ENCODE assay signal across 2 cellular contexts in the genomic region with DNA sequence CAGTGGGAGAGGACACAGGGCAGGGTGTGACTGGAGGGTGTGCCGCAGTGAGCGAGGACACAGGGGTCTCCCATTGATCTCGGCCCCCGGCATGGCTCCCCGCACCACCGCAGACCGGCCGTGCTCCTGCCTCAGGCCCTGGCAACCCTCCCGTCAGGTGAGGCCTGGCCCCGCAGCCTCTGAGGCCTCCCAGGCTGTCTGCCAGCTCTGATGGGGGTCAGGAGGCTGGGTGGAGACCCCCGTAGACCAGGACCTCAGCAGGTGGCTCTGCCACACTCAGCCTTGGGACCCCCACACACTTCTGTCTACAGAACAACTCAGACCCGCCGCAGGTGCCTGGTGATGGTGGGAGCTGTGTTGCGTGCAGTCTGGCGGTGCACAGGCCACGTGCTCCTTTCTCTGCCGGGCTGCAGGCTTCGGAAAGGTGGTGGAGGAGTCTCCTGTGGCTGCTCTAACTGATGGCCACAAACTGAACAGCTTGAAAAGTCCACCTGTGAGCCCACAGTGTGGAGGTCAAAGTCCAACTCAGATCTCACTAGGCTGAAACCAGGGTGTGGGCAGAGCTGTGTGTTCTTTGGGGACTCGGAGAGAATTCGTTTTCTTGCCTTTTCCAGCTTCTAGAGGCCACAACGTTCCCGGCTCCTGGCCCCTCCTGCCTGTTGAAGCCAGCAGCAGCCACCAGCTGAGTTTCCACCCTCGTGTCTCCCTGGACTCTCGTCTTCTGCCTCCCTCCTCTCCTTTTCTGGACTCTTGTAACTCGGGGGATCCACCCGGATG.
TF ChIP-seq lines count a peak whose summit lies in the region.

No MANE protein-coding gene starts in this region.

TF ChIP-seq in WTC11, 78 proteins besides CTCF, POLR2A, EP300 and RAD21 (continued from another document):
- TF ChIP-seq, protein P1, sequence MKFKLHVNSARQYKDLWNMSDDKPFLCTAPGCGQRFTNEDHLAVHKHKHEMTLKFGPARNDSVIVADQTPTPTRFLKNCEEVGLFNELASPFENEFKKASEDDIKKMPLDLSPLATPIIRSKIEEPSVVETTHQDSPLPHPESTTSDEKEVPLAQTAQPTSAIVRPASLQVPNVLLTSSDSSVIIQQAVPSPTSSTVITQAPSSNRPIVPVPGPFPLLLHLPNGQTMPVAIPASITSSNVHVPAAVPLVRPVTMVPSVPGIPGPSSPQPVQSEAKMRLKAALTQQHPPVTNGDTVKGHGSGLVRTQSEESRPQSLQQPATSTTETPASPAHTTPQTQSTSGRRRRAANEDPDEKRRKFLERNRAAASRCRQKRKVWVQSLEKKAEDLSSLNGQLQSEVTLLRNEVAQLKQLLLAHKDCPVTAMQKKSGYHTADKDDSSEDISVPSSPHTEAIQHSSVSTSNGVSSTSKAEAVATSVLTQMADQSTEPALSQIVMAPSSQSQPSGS (CRISPR knock-in tag; IDR thresholded peaks at IDR 0.05; ENCODE audit: borderline replicate concordance, low read depth): no peak
- TF ChIP-seq, protein P2, sequence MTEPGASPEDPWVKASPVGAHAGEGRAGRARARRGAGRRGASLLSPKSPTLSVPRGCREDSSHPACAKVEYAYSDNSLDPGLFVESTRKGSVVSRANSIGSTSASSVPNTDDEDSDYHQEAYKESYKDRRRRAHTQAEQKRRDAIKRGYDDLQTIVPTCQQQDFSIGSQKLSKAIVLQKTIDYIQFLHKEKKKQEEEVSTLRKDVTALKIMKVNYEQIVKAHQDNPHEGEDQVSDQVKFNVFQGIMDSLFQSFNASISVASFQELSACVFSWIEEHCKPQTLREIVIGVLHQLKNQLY (CRISPR knock-in tag; IDR thresholded peaks at IDR 0.05): no peak
- TF ChIP-seq, protein P3, sequence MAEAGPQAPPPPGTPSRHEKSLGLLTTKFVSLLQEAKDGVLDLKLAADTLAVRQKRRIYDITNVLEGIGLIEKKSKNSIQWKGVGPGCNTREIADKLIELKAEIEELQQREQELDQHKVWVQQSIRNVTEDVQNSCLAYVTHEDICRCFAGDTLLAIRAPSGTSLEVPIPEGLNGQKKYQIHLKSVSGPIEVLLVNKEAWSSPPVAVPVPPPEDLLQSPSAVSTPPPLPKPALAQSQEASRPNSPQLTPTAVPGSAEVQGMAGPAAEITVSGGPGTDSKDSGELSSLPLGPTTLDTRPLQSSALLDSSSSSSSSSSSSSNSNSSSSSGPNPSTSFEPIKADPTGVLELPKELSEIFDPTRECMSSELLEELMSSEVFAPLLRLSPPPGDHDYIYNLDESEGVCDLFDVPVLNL (CRISPR knock-in tag; IDR thresholded peaks at IDR 0.05; ENCODE audit: borderline replicate concordance, low read depth): no peak
- TF ChIP-seq SOX15 (CRISPR knock-in tag; IDR thresholded peaks at IDR 0.05) (no peak), ZNF396 (CRISPR knock-in tag; IDR thresholded peaks at IDR 0.05; ENCODE audit: borderline replicate concordance) (no peak), SP1 (CRISPR knock-in tag; conservative IDR thresholded peaks at IDR 0.05) (no peak)
- TF ChIP-seq, protein P4, sequence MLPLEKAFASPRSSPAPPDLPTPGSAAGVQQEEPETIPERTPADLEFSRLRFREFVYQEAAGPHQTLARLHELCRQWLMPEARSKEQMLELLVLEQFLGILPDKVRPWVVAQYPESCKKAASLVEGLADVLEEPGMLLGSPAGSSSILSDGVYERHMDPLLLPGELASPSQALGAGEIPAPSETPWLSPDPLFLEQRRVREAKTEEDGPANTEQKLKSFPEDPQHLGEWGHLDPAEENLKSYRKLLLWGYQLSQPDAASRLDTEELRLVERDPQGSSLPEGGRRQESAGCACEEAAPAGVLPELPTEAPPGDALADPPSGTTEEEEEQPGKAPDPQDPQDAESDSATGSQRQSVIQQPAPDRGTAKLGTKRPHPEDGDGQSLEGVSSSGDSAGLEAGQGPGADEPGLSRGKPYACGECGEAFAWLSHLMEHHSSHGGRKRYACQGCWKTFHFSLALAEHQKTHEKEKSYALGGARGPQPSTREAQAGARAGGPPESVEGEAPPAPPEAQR (CRISPR knock-in tag; IDR thresholded peaks at IDR 0.05): no peak

TF ChIP-seq in HepG2, 621 proteins besides CTCF, POLR2A, EP300 and RAD21 (continued from another document and continues in another):
- TF ChIP-seq, protein P5, sequence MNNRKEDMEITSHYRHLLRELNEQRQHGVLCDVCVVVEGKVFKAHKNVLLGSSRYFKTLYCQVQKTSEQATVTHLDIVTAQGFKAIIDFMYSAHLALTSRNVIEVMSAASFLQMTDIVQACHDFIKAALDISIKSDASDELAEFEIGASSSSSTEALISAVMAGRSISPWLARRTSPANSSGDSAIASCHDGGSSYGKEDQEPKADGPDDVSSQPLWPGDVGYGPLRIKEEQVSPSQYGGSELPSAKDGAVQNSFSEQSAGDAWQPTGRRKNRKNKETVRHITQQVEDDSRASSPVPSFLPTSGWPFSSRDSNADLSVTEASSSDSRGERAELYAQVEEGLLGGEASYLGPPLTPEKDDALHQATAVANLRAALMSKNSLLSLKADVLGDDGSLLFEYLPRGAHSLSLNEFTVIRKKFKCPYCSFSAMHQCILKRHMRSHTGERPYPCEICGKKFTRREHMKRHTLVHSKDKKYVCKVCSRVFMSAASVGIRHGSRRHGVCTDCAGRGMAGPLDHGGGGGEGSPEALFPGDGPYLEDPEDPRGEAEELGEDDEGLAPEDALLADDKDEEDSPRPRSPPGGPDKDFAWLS (CRISPR knock-in tag; IDR thresholded peaks at IDR 0.05; ENCODE audit: borderline replicate concordance): no peak
- TF ChIP-seq ZNF263 (CRISPR knock-in tag; IDR thresholded peaks at IDR 0.05): peak; percentile 70
- TF ChIP-seq NFIB (CRISPR knock-in tag; IDR thresholded peaks at IDR 0.05; ENCODE audit: borderline replicate concordance): 0 out of 2 replicates have a peak, but pooled peaks have one; percentile 64
- peak; percentile 85 for TF ChIP-seq HNF4A (CRISPR knock-in tag; IDR thresholded peaks at IDR 0.05)
- TF ChIP-seq MTF2 (CRISPR knock-in tag; IDR thresholded peaks at IDR 0.05; ENCODE audit: borderline replicate concordance): 0 out of 2 replicates have a peak, but pooled peaks have one; percentile 34
- 0 out of 2 replicates have a peak, but pooled peaks have one; percentile 25 for TF ChIP-seq ZNF644 (CRISPR knock-in tag; IDR thresholded peaks at IDR 0.05; ENCODE audit: low read depth)
- 0 out of 2 replicates have a peak, but pooled peaks have one; percentile 23 for TF ChIP-seq ZNF777 (CRISPR knock-in tag; IDR thresholded peaks at IDR 0.05)
- peak; percentile 12; the same call in 1 of the 2 replicates for TF ChIP-seq STAG1 (CRISPR knock-in tag; IDR thresholded peaks at IDR 0.05)
- no peak for TF ChIP-seq NONO (IDR thresholded peaks at IDR 0.05)
- TF ChIP-seq NONO (CRISPR knock-in tag; conservative IDR thresholded peaks at IDR 0.05): peak; percentile 43
- TF ChIP-seq SAFB2 (CRISPR knock-in tag; IDR thresholded peaks at IDR 0.05; ENCODE audit: borderline replicate concordance, low read depth): no peak
- peak; percentile 43; the same call in 1 of the 2 replicates for TF ChIP-seq FOXC1 (CRISPR knock-in tag; IDR thresholded peaks at IDR 0.05; ENCODE audit: borderline replicate concordance)
- 0 out of 2 replicates have a peak, but pooled peaks have one; percentile 49 for TF ChIP-seq ZNF296 (CRISPR knock-in tag; conservative IDR thresholded peaks at IDR 0.05)
- TF ChIP-seq NR2F6 (IDR thresholded peaks at IDR 0.05): no peak
- 0 out of 2 replicates have a peak, but pooled peaks have one; percentile 11 for TF ChIP-seq NR2F6 (CRISPR knock-in tag; IDR thresholded peaks at IDR 0.05)
- peak; percentile 62; the same call in 1 of the 2 replicates for TF ChIP-seq MYC (CRISPR knock-in tag; IDR thresholded peaks at IDR 0.05; ENCODE audit: borderline replicate concordance)
- TF ChIP-seq, protein P6, sequence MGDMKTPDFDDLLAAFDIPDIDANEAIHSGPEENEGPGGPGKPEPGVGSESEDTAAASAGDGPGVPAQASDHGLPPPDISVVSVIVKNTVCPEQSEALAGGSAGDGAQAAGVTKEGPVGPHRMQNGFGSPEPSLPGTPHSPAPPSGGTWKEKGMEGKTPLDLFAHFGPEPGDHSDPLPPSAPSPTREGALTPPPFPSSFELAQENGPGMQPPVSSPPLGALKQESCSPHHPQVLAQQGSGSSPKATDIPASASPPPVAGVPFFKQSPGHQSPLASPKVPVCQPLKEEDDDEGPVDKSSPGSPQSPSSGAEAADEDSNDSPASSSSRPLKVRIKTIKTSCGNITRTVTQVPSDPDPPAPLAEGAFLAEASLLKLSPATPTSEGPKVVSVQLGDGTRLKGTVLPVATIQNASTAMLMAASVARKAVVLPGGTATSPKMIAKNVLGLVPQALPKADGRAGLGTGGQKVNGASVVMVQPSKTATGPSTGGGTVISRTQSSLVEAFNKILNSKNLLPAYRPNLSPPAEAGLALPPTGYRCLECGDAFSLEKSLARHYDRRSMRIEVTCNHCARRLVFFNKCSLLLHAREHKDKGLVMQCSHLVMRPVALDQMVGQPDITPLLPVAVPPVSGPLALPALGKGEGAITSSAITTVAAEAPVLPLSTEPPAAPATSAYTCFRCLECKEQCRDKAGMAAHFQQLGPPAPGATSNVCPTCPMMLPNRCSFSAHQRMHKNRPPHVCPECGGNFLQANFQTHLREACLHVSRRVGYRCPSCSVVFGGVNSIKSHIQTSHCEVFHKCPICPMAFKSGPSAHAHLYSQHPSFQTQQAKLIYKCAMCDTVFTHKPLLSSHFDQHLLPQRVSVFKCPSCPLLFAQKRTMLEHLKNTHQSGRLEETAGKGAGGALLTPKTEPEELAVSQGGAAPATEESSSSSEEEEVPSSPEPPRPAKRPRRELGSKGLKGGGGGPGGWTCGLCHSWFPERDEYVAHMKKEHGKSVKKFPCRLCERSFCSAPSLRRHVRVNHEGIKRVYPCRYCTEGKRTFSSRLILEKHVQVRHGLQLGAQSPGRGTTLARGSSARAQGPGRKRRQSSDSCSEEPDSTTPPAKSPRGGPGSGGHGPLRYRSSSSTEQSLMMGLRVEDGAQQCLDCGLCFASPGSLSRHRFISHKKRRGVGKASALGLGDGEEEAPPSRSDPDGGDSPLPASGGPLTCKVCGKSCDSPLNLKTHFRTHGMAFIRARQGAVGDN (CRISPR knock-in tag; IDR thresholded peaks at IDR 0.05): peak; percentile 75
- TF ChIP-seq HDAC6 (IDR thresholded peaks at IDR 0.05; ENCODE audit: low read depth, low read length): no peak
- TF ChIP-seq, protein P7, sequence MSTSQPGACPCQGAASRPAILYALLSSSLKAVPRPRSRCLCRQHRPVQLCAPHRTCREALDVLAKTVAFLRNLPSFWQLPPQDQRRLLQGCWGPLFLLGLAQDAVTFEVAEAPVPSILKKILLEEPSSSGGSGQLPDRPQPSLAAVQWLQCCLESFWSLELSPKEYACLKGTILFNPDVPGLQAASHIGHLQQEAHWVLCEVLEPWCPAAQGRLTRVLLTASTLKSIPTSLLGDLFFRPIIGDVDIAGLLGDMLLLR (CRISPR knock-in tag; IDR thresholded peaks at IDR 0.05): 0 out of 2 replicates have a peak, but pooled peaks have one; percentile 35
- TF ChIP-seq, protein P8, sequence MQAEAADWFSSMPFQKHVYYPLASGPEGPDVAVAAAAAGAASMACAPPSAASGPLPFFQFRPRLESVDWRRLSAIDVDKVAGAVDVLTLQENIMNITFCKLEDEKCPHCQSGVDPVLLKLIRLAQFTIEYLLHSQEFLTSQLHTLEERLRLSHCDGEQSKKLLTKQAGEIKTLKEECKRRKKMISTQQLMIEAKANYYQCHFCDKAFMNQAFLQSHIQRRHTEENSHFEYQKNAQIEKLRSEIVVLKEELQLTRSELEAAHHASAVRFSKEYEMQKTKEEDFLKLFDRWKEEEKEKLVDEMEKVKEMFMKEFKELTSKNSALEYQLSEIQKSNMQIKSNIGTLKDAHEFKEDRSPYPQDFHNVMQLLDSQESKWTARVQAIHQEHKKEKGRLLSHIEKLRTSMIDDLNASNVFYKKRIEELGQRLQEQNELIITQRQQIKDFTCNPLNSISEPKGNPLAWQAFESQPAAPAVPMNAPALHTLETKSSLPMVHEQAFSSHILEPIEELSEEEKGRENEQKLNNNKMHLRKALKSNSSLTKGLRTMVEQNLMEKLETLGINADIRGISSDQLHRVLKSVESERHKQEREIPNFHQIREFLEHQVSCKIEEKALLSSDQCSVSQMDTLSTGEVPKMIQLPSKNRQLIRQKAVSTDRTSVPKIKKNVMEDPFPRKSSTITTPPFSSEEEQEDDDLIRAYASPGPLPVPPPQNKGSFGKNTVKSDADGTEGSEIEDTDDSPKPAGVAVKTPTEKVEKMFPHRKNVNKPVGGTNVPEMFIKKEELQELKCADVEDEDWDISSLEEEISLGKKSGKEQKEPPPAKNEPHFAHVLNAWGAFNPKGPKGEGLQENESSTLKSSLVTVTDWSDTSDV (CRISPR knock-in tag; IDR thresholded peaks at IDR 0.05): 0 out of 2 replicates have a peak, but pooled peaks have one; percentile 71
- no peak for TF ChIP-seq ZNF12 (CRISPR knock-in tag; IDR thresholded peaks at IDR 0.05)
- peak; percentile 44; the same call in 1 of the 2 replicates for TF ChIP-seq NCOR1 (IDR thresholded peaks at IDR 0.05; ENCODE audit: borderline replicate concordance, low read length)
- TF ChIP-seq, protein P9, sequence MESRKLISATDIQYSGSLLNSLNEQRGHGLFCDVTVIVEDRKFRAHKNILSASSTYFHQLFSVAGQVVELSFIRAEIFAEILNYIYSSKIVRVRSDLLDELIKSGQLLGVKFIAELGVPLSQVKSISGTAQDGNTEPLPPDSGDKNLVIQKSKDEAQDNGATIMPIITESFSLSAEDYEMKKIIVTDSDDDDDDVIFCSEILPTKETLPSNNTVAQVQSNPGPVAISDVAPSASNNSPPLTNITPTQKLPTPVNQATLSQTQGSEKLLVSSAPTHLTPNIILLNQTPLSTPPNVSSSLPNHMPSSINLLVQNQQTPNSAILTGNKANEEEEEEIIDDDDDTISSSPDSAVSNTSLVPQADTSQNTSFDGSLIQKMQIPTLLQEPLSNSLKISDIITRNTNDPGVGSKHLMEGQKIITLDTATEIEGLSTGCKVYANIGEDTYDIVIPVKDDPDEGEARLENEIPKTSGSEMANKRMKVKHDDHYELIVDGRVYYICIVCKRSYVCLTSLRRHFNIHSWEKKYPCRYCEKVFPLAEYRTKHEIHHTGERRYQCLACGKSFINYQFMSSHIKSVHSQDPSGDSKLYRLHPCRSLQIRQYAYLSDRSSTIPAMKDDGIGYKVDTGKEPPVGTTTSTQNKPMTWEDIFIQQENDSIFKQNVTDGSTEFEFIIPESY (CRISPR knock-in tag; IDR thresholded peaks at IDR 0.05): 0 out of 2 replicates have a peak, but pooled peaks have one; percentile 9
- no peak for TF ChIP-seq CBX2 (IDR thresholded peaks at IDR 0.05; ENCODE audit: low read depth, low read length)
- TF ChIP-seq CBX2 (CRISPR knock-in tag; IDR thresholded peaks at IDR 0.05; ENCODE audit: low read depth): no peak
- TF ChIP-seq, protein P10, sequence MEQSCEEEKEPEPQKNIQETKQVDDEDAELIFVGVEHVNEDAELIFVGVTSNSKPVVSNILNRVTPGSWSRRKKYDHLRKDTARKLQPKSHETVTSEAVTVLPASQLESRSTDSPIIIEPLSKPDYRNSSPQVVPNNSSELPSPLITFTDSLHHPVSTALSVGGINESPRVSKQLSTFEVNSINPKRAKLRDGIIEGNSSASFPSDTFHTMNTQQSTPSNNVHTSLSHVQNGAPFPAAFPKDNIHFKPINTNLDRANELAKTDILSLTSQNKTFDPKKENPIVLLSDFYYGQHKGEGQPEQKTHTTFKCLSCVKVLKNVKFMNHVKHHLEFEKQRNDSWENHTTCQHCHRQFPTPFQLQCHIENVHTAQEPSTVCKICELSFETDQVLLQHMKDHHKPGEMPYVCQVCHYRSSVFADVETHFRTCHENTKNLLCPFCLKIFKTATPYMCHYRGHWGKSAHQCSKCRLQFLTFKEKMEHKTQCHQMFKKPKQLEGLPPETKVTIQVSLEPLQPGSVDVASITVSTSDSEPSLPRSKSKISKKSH (CRISPR knock-in tag; IDR thresholded peaks at IDR 0.05; ENCODE audit: borderline replicate concordance): peak; percentile 5; the same call in 1 of the 2 replicates
- no peak for TF ChIP-seq ZNF775 (CRISPR knock-in tag; IDR thresholded peaks at IDR 0.05; ENCODE audit: borderline replicate concordance)
- 0 out of 2 replicates have a peak, but pooled peaks have one; percentile 22 for TF ChIP-seq ZNF737 (CRISPR knock-in tag; IDR thresholded peaks at IDR 0.05; ENCODE audit: borderline replicate concordance)
